ENCODE assay signal across 1 cellular context in genomic region chr5:271828-272167, GRCh38.
A peak's percentile ranks its signal among the peaks of the same experiment; 100 is the strongest.
TF ChIP-seq lines count a peak whose summit lies in the region.

No MANE protein-coding gene starts in this region.

TF ChIP-seq in HCT116, 20 proteins besides CTCF, POLR2A, EP300 and RAD21:
- peak; percentile 80 for TF ChIP-seq ZFX (IDR thresholded peaks at IDR 0.05)
